In the genomic region with DNA sequence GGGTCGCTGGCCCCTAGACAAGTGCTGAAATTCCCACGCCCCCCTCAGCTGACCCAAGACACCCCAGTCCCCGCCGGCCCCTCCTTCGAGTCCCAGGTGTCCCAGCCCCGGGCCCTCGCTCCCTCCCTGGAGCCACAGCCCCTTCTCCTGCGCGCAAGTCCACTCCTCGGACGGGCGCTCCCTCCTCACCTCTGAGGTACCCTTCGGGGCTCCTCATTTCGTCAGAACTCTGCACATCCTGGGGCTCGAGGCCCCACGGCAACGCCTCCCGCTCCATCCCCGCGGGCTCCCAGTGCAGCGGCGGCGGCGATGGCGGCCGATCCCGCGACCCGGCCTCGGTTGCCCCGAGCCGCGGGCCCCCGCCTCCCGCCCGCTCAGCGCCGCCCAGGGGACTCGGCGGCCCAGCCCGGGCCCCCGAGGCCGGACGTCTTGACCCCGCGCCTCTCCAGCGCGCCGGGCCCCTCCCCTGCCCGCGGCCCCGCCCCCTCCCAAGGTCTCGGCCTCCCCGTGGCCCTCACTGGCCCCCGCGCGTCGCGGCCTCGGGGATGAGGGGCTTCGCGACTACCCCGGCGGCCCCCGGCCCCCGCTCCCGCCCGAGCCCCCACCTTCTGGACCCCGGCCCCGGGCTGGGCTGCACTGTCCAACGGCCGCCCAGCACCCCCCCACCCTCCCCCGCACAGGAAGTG, we compare ENCODE assay signal across 9 cellular contexts. TPM values are rescaled to one million over a fixed set of nuclear protein-coding genes. Genes with fewer than 3 reads are reported as not detected.
DNase-seq lines count a peak whose midpoint lies in the region; ATAC-seq, FAIRE-seq and TF ChIP-seq lines count a peak whose summit lies in the region.
"Had no signal": no experiment of that assay in that cellular context is flagged by ENCODE, and none has a peak within 500 bp of the region (broad histone marks: within the 10 kb centered on the region; RNA-seq: fewer than 3 reads in every experiment).

A gene (minus strand): TSS at position 430 of the 686 bp plus-strand sequence. CDS start 153 bp downstream, at position 277.

- H3K4me3 ChIP-seq in DND-41 (ENCODE audit: low read depth in 1 of 2, low read length in 2 of 2) (peak within 1 kb of the TSS; percentile 80 to 82; a peak in 3 of 4 replicates), esophagus squamous epithelium (peak within 1 kb of the TSS; percentile 71 to 92 (median 82))
- peak within 1 kb of the TSS; percentile 69 for H3K4me3 ChIP-seq in Jurkat, Clone E6-1 (ENCODE audit: low read length)

- no peaks in the 10 kb centered on the region for H4K20me1 ChIP-seq in DND-41 (ENCODE audit: insufficient read depth, low read length)

- H3K4me1 ChIP-seq in DND-41 (ENCODE audit: insufficient read depth, low read length) (peaks cover 29% of the 10 kb centered on the region), esophagus squamous epithelium (peaks cover 16 to 57% (median 17%) of the 10 kb centered on the region in 3 donors)

- CTCF ChIA-PET in activated CD8-positive, alpha-beta memory T cell treated with anti-CD3 and anti-CD28 coated beads for 36 hours (lab: Charles Lee), result interaction anchor here (2.1 kb wide), 1 partner anchor 9 kb away, joined by 7 read pairs; no protein-coding TSS in a partner anchor

- H3K27me3 ChIP-seq in DND-41 (ENCODE audit: insufficient read depth, low read length, poor library complexity) (no peaks in the 10 kb centered on the region), esophagus squamous epithelium (no peaks in the 10 kb centered on the region)

- 0% methylated on average over 7 of the region's 73 CpGs; no CpG with 5 or more reads in 1 of the 2 donors for WGBS in esophagus squamous epithelium, 2 donors

- no peaks in the 10 kb centered on the region for H3K79me2 ChIP-seq in DND-41 (ENCODE audit: insufficient read depth, low read length)

- ATAC-seq in DND-41 (ENCODE audit: insufficient read depth, low read depth) (no peak), GM21360 (IDR thresholded peaks at IDR 0.05; ENCODE audit: unreplicated experiment) (peak; percentile 16)

- H3K36me3 ChIP-seq in DND-41 (ENCODE audit: insufficient read depth, low read length), result peaks cover 7% of the 10 kb centered on the region; the same call in 1 of the 2 replicates
- peaks cover 0 to 24% (median 0%) of the 10 kb centered on the region in 3 donors for H3K36me3 ChIP-seq in esophagus squamous epithelium

- peak within 1 kb of the TSS; percentile 84 for H3K4me2 ChIP-seq in DND-41 (ENCODE audit: insufficient read depth, low read length)

- no peak for FAIRE-seq in urothelium cell line (lab: Jason Lieb, UNC)
- FAIRE-seq: colon had no signal

- H3K9ac ChIP-seq in DND-41 (ENCODE audit: low read depth, low read length), result peak within 1 kb of the TSS; percentile 84

- intact Hi-C loops in esophagus squamous epithelium (cut with DNase I), result loop anchor here (5.0 kb wide), 1 partner anchor 79 kb away; a partner anchor contains a TSS

- POLR2A ChIA-PET in activated CD8-positive, alpha-beta memory T cell treated with anti-CD3 and anti-CD28 coated beads for 36 hours (lab: Charles Lee), result interaction anchor here (0.6 to 1.3 kb wide), 2 partner anchors 53 to 58 kb away, joined by 3 to 4 read pairs; no protein-coding TSS in a partner anchor

- H3K27ac ChIP-seq in DND-41 (ENCODE audit: low read length) (peak within 1 kb of the TSS; percentile 89), esophagus squamous epithelium (peak within 1 kb of the TSS; percentile 93 to 100 (median 96))

- H2AFZ ChIP-seq in DND-41 (ENCODE audit: low read depth, low read length), result peak within 1 kb of the TSS; percentile 78

- peak; percentile 26 for DNase-seq in DND-41
- DNase-seq in Jurkat, Clone E6-1 (ENCODE audit: low read depth, low spot score), result no peak
- no peak for DNase-seq in esophagus squamous epithelium (lab: John Stamatoyannopoulos, UW)
- no peak for DNase-seq in myocyte (ENCODE audit: low read depth)
- DNase-seq in urothelium cell line (ENCODE audit: low spot score), result peak; percentile 63
- DNase-seq in DMS79 treated with DMSO at 0.1 percent for 48 hours (lab: John Stamatoyannopoulos, UW), result no peak

- TF ChIP-seq POLR2A in esophagus squamous epithelium (IDR thresholded peaks at IDR 0.05), result no peak

- H3K9me3 ChIP-seq in DND-41 (ENCODE audit: insufficient read depth, low read length, severe bottlenecking), result no peaks in the 10 kb centered on the region
- no peaks in the 10 kb centered on the region for H3K9me3 ChIP-seq in esophagus squamous epithelium

- TF ChIP-seq CTCF in DND-41 (IDR thresholded peaks at IDR 0.05; ENCODE audit: borderline replicate concordance, extremely low read depth, low read length, poor library complexity, severe bottlenecking) (no peak), esophagus squamous epithelium (IDR thresholded peaks at IDR 0.05) (no peak)

RNA-seq across cellular contexts. Expression of the gene that starts here (rescaled TPM):
- 4.9 TPM for polyA plus RNA-seq in Jurkat, Clone E6-1 (2012; ENCODE audit: insufficient read depth, insufficient read length)
- 10 to 100 TPM; 14.6 to 15.7 TPM for total RNA-seq in activated CD8-positive, alpha-beta memory T cell treated with anti-CD3 and anti-CD28 coated beads for 36 hours
- total RNA-seq in esophagus squamous epithelium (10 to 100 TPM; 13.6 to 24.5 (median 20.6) TPM), myocyte (38.4 and 56.8 TPM in 2 replicates)
- polyA plus RNA-seq in myocyte (2012), result 25.5 TPM

Comparison
In these comparisons a context has a peak if more than half of its experiments do, and no peak if none do; other contexts are left out.
1. DNase-seq: peak in DND-41 (single experiment) and urothelium cell line (single experiment); none in Jurkat, Clone E6-1 (single experiment), esophagus squamous epithelium (single experiment), myocyte (single experiment) and DMS79 treated with DMSO at 0.1 percent for 48 hours (single experiment).
2. Peak in every context shown above with its lines, with median percentiles within 50 percentile points of each other: H3K4me3 ChIP-seq.